8 cellular contexts compared by ENCODE assay signal in the genomic region with DNA sequence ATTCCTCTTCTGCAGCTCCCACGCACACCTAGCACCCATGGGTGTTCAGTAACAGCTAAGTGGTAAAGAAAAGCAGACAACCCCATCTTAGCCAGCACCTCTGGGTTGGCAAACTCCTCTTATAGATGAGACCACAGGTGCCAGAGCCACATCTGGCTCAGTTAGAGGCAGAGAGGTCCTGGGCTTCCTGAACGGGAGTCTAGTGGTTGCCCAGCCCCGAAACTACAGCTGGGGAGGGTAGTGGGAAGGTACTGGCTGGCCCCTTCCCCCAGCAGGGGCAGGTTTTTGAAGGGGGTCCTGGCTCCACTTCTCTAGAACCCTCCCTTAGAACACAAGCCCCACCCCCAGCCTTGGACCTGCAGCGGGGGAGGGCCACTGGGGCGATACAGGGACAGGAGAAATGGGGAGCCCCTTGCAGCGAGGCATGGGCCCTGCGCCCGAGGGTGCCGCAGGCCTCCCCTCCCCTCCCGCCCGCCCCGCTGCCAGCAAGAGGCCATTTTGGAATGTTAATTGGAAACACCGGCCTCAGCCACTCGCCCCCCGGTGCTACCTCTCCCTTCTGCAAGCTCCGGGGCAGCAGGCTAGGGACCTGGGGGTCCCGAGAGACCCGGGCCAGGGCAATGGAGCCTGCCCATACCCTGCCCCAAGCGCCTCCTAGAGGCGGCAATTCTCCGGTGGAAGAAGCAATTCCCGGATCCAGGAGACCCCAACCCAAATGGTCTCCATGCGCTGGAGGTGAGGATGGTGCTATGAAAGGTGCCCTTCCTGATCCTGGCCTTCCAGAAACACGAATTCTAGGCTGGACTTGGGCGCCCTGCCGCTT. TPM values are rescaled to one million over a fixed set of nuclear protein-coding genes. Genes with fewer than 3 reads are reported as not detected.
DNase-seq lines count a peak whose midpoint lies in the region; ATAC-seq and TF ChIP-seq lines count a peak whose summit lies in the region.

No MANE protein-coding gene starts in this region.

- H3K4me1 Mint-ChIP-seq in IgD-negative memory B cell = peaks cover 22 to 32% (median 28%) of the 10 kb centered on the region in 3 donors
- peaks cover 58% of the 10 kb centered on the region for H3K4me1 Mint-ChIP-seq in activated naive CD4-positive, alpha-beta T cell treated with anti-CD3 and anti-CD28 coated beads, Interleukin-2, amount 10 ng/mL, durations not matched to agents 7 days and 5 days

- no peak overlapping the region for H3K27ac ChIP-seq in iPS DF 6.9 (ENCODE audit: low read length)

- CTCF ChIA-PET in activated naive CD4-positive, alpha-beta T cell treated with anti-CD3 and anti-CD28 coated beads, Interleukin-2, amount 10 ng/mL, durations not matched to agents 7 days and 5 days (lab: Charles Lee) = interaction anchor here (1.0 to 4.2 kb wide), 13 partner anchors 17 to 285 kb away, joined by 3 to 62 read pairs (median 8); no protein-coding TSS in a partner anchor

- peaks cover 7% of the 10 kb centered on the region for H3K4me1 ChIP-seq in iPS DF 6.9 (ENCODE audit: control insufficient read depth, insufficient read depth, low read length)

- H3K4me3 Mint-ChIP-seq in IgD-negative memory B cell = peak overlapping the region; percentile 90 to 95 (median 93)
- peak overlapping the region; percentile 90 for H3K4me3 Mint-ChIP-seq in activated naive CD4-positive, alpha-beta T cell treated with anti-CD3 and anti-CD28 coated beads, Interleukin-2, amount 10 ng/mL, durations not matched to agents 7 days and 5 days

- H3K9me3 Mint-ChIP-seq in IgD-negative memory B cell = no peaks in the 10 kb centered on the region
- H3K9me3 Mint-ChIP-seq in activated naive CD4-positive, alpha-beta T cell treated with anti-CD3 and anti-CD28 coated beads, Interleukin-2, amount 10 ng/mL, durations not matched to agents 7 days and 5 days = no peaks in the 10 kb centered on the region

- H3K4me3 ChIP-seq in iPS DF 6.9 (ENCODE audit: low read length) = peak overlapping the region; percentile 68

- peak overlapping the region; percentile 41 to 93 (median 90) for H3K27ac Mint-ChIP-seq in IgD-negative memory B cell
- H3K27ac Mint-ChIP-seq in activated naive CD4-positive, alpha-beta T cell treated with anti-CD3 and anti-CD28 coated beads, Interleukin-2, amount 10 ng/mL, durations not matched to agents 7 days and 5 days = peak overlapping the region; percentile 92

- peaks cover 17% of the 10 kb centered on the region for H3K36me3 ChIP-seq in iPS DF 6.9 (ENCODE audit: control insufficient read depth, insufficient read depth, low read length)

- H3K9me3 ChIP-seq in iPS DF 6.9 (ENCODE audit: control insufficient read depth, insufficient read depth, low read length) = no peaks in the 10 kb centered on the region

- H3K27me3 ChIP-seq in iPS DF 6.9 (ENCODE audit: control insufficient read depth, insufficient read depth, low read length) = no peaks in the 10 kb centered on the region

- no peaks in the 10 kb centered on the region for H3K36me3 Mint-ChIP-seq in IgD-negative memory B cell
- H3K36me3 Mint-ChIP-seq in activated naive CD4-positive, alpha-beta T cell treated with anti-CD3 and anti-CD28 coated beads, Interleukin-2, amount 10 ng/mL, durations not matched to agents 7 days and 5 days = peaks cover 40% of the 10 kb centered on the region

- ATAC-seq in GM21526 (IDR thresholded peaks at IDR 0.05; ENCODE audit: low FRiP score, unreplicated experiment) = no peak

- WGBS in iPS DF 6.9 (ENCODE audit: insufficient coverage, insufficient read length) = no CpG with 5 or more reads among the region's 26 CpGs

- no peak for DNase-seq in AG09319 (ENCODE audit: extremely low read depth, low read depth)
- peak; percentile 54 for DNase-seq in activated naive CD4-positive, alpha-beta T cell treated with anti-CD3 and anti-CD28 coated beads, Interleukin-2, amount 10 ng/mL, durations not matched to agents 7 days and 5 days
- no peak for DNase-seq in iPS DF 6.9 (ENCODE audit: low read depth, low spot score)
- DNase-seq in stimulated activated CD4-positive, alpha-beta T cell treated with anti-CD3 and anti-CD28 coated beads, Interleukin-1b, Interleukin-23, amount 100 ng/mL, for 48 hours = peak; percentile 13
- DNase-seq in NCI-H187 treated with DMSO at 0.1 percent for 48 hours (lab: John Stamatoyannopoulos, UW) = no peak
- no peak for DNase-seq in cerebellar nuclear complex (lab: John Stamatoyannopoulos, UW)

- TF ChIP-seq CTCF in AG09319 (IDR thresholded peaks at IDR 0.05; ENCODE audit: low read depth, low read length) = peak; percentile 33

- H3K27me3 Mint-ChIP-seq in IgD-negative memory B cell = no peaks in the 10 kb centered on the region
- H3K27me3 Mint-ChIP-seq in activated naive CD4-positive, alpha-beta T cell treated with anti-CD3 and anti-CD28 coated beads, Interleukin-2, amount 10 ng/mL, durations not matched to agents 7 days and 5 days = peaks cover 9% of the 10 kb centered on the region

RNA-seq across cellular contexts. Expression of gene DUSP7, which starts 1.5 kb away (rescaled TPM):
- 1.1 TPM for polyA plus RNA-seq in IgD-negative memory B cell

RNA-seq across cellular contexts. Expression of gene RPL29, which starts 59.2 kb away (rescaled TPM):
- 1,567 TPM for polyA plus RNA-seq in IgD-negative memory B cell

Comparison
In these comparisons a context has a peak if more than half of its experiments do, and no peak if none do; other contexts are left out.
1. DNase-seq: peak in activated naive CD4-positive, alpha-beta T cell treated with anti-CD3 and anti-CD28 coated beads, Interleukin-2, amount 10 ng/mL, durations not matched to agents 7 days and 5 days (single experiment) and stimulated activated CD4-positive, alpha-beta T cell treated with anti-CD3 and anti-CD28 coated beads, Interleukin-1b, Interleukin-23, amount 100 ng/mL, for 48 hours (single experiment); none in AG09319 (single experiment), iPS DF 6.9 (single experiment), NCI-H187 treated with DMSO at 0.1 percent for 48 hours (single experiment) and cerebellar nuclear complex (0 of 2).